Comparison of ENCODE assay signal across 1 cellular context in genomic region chr7:2357165-2357564, GRCh38.
TF ChIP-seq lines count a peak whose summit lies in the region.

No MANE protein-coding gene starts in this region.

TF ChIP-seq in IMR-90, 13 proteins besides CTCF, POLR2A, EP300 and RAD21:
- TF ChIP-seq USF2 (IDR thresholded peaks at IDR 0.05; ENCODE audit: low read depth, low read length), result no peak
- TF ChIP-seq CHD1 (IDR thresholded peaks at IDR 0.05; ENCODE audit: low read depth, low read length), result no peak
- no peak for TF ChIP-seq BHLHE40 (IDR thresholded peaks at IDR 0.05; ENCODE audit: low read depth, low read length)
- peak; percentile 57 for TF ChIP-seq CEBPB (IDR thresholded peaks at IDR 0.05; ENCODE audit: low read depth, low read length)
- no peak for TF ChIP-seq MAZ (IDR thresholded peaks at IDR 0.05; ENCODE audit: borderline replicate concordance, low read depth, low read length)
